ENCODE assay signal across 8 cellular contexts in the genomic region with DNA sequence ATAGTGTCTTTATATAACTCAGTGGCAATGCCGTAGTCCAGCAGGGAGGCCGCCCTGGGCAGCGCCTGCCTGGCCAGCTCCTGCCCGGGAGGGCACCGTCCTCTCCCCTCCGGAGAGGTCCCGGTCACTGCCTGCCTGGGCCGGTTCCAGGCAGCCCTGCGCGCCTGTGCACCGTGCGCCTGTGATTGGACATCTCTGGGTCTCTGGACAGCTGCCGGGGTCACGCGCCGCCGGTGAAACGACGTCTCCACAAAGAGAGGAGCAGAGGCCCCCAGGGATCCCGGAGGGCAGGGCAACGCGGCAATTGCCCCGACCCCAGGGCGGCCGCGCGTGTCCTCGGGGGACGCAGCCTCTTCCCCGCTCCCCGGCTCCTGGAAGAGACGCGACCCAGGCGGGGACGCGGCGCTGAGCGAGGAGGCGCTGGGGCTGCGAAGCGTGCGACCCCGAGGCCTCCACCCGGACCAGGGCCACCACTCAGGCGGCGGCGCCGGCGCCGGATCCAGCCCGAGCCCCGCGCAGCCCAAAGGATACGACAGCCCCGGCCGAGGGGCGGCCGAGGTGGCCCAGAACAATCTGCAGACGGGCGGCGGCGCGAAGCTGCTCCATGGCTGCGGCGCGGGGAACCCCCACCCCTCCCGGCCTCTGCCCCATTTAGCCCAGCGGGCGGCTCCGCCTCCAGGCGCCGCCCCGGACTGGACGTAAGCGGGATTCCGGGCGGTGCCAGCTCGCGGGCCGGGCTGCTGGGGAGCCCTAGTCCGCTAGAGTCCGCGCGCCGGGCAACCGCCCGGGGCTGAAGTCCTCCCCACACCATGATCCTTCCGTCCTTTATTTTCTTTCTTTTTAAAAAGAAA. TPM values are rescaled to one million over a fixed set of nuclear protein-coding genes. Genes with fewer than 3 reads are reported as not detected.
DNase-seq lines count a peak whose midpoint lies in the region; ATAC-seq and TF ChIP-seq lines count a peak whose summit lies in the region.

A gene (minus strand): TSS at position 628 of the 851 bp plus-strand sequence. CDS start 22 bp downstream, at position 606.

- ATAC-seq in GM21381 (IDR thresholded peaks at IDR 0.05; ENCODE audit: unreplicated experiment): peak; percentile 64
- ATAC-seq in stimulated activated naive CD8-positive, alpha-beta T cell treated with anti-CD3 and anti-CD28 coated beads, Interleukin-15, Interleukin-2, amounts not matched to agents 100 U/mL and 50 U/mL, for 24 hours: peak; percentile 83

- H3K4me3 ChIP-seq in HUES6 (ENCODE audit: low read depth, low read length): peak within 1 kb of the TSS; percentile 62
- H3K4me3 ChIP-seq in fibroblast of the aortic adventitia (ENCODE audit: low read depth, low read length): peak within 1 kb of the TSS; percentile 77

- POLR2A ChIA-PET in RWPE1 (lab: Yijun Ruan, JAX; ENCODE audit: low non-redundant PET): interaction anchor here (0.5 to 1.1 kb wide), 6 partner anchors 8 to 181 kb away, joined by 3 to 4 read pairs (median 3); no protein-coding TSS in a partner anchor

- H3K27me3 Mint-ChIP-seq in nephron progenitor cell (ENCODE audit: low read depth, poor library complexity): peaks cover 11% of the 10 kb centered on the region

- peak within 1 kb of the TSS; percentile 34 for H3K9ac ChIP-seq in HUES6 (ENCODE audit: low read length)

- no peaks in the 10 kb centered on the region for H3K36me3 Mint-ChIP-seq in nephron progenitor cell (ENCODE audit: low read depth)

- H3K27ac ChIP-seq in HUES6 (ENCODE audit: low read depth, low read length) (peak within 1 kb of the TSS; percentile 4; the same call in 1 of the 2 replicates), RWPE1 (peak within 1 kb of the TSS; percentile 88)

- 0 out of 2 replicates have a peak, but pooled peaks cover 4% of the 10 kb centered on the region for H3K4me1 ChIP-seq in HUES6 (ENCODE audit: control insufficient read depth, insufficient read depth, low read length)

- H3K4me1 Mint-ChIP-seq in nephron progenitor cell: peaks cover 21% of the 10 kb centered on the region

- H3K36me3 ChIP-seq in HUES6 (ENCODE audit: control insufficient read depth, insufficient read depth, low read length): no peaks in the 10 kb centered on the region

- H3K27me3 ChIP-seq in HUES6 (ENCODE audit: control insufficient read depth, insufficient read depth, low read length): no peaks in the 10 kb centered on the region

- TF ChIP-seq CTCF in RWPE1 (conservative IDR thresholded peaks at IDR 0.05; ENCODE audit: low read depth) (no peak), fibroblast of the aortic adventitia (IDR thresholded peaks at IDR 0.05; ENCODE audit: insufficient read depth, low read length) (no peak), nephron progenitor cell (IDR thresholded peaks at IDR 0.05) (no peak)

- H3K9me3 ChIP-seq in HUES6 (ENCODE audit: control insufficient read depth, insufficient read depth, low read depth, low read length): no peaks in the 10 kb centered on the region

- peak within 1 kb of the TSS; percentile 81 for H3K4me3 Mint-ChIP-seq in nephron progenitor cell

- no peaks in the 10 kb centered on the region for H3K9me3 Mint-ChIP-seq in nephron progenitor cell

- peak within 1 kb of the TSS; percentile 78 for H3K27ac Mint-ChIP-seq in nephron progenitor cell

- CTCF ChIA-PET in RWPE1 (lab: Yijun Ruan, JAX): interaction anchor here (0.5 to 0.8 kb wide), 3 partner anchors 96 to 1082 kb away, joined by 3 to 5 read pairs (median 3); no protein-coding TSS in a partner anchor

- peak; percentile 20 for DNase-seq in DMS153 treated with DMSO at 0.1 percent for 48 hours (lab: John Stamatoyannopoulos, UW; ENCODE audit: unreplicated experiment)
- peak; percentile 85 for DNase-seq in RWPE1 (ENCODE audit: low spot score)
- DNase-seq in activated effector memory CD4-positive, alpha-beta T cell treated with anti-CD3 and anti-CD28 coated beads, Interleukin-2, amount 50 U/mL, for 16 hours: peak; percentile 94
- DNase-seq in fibroblast of the aortic adventitia (ENCODE audit: low read depth): peak; percentile 76
- peak; percentile 78 for DNase-seq in nephron progenitor cell
- DNase-seq in stimulated activated naive CD8-positive, alpha-beta T cell treated with anti-CD3 and anti-CD28 coated beads, Interleukin-15, Interleukin-2, amounts not matched to agents 100 U/mL and 50 U/mL, for 24 hours: peak; percentile 87

RNA-seq across cellular contexts. Expression of the gene that starts here (rescaled TPM):
- 25.3 and 26.0 TPM in 2 replicates for total RNA-seq in fibroblast of the aortic adventitia (ENCODE audit: low replicate concordance)

Comparison
In these comparisons a context has a peak if more than half of its experiments do, and no peak if none do; other contexts are left out.
1. Peak in every context shown above with its lines: DNase-seq, ATAC-seq, H3K4me3 ChIP-seq and H3K27ac ChIP-seq.
2. DNase-seq: peak in every context shown above with its lines; median percentile 94 in activated effector memory CD4-positive, alpha-beta T cell treated with anti-CD3 and anti-CD28 coated beads, Interleukin-2, amount 50 U/mL, for 16 hours; 87 in stimulated activated naive CD8-positive, alpha-beta T cell treated with anti-CD3 and anti-CD28 coated beads, Interleukin-15, Interleukin-2, amounts not matched to agents 100 U/mL and 50 U/mL, for 24 hours; 85 in RWPE1; 78 in nephron progenitor cell; 76 in fibroblast of the aortic adventitia; 20 in DMS153 treated with DMSO at 0.1 percent for 48 hours.